In the genomic region with DNA sequence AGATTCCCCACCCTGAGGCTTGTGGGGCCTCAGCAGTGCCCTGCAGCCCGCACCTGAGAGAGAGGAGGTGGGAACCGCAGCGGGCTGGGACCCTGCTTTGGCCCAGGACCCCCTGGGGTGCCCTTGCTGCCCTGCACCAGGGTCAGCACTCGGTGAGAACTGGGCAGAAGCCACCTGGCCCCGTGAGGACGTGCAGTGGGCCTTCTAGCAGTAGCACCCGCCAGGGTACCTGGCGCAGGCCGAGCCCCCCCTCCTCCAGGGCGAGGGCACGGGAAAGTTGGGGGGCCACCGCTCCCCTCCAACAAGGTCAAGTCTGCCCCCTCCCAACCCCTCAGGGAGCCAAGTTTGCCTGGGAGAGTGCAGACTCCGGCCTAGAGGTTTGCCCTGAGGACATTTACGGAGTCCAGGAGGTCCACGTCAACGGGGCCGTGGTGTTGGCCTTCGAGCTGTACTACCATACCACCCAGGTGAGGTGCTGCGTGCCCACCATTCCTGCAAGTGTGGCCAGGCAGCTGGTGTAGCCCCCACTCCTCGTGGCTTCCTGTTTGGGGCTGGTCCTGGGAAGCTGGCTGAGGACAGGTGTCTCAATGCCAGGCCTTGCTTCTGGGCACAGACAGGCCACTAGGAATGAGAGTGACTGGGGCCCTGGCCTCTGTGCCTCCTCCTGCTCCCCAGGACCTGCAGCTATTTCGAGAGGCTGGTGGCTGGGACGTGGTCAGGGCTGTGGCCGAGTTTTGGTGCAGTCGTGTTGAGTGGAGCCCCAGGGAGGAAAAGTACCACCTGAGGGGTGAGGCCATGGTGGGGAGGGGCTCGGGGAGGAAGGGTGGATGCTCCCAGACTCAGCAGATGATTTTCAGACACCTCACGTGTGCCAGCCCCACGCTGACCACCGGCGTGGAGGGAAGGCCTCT, we compare ENCODE assay signal across 19 cellular contexts. TPM values are rescaled to one million over a fixed set of nuclear protein-coding genes. Genes with fewer than 3 reads are reported as not detected.
DNase-seq lines count a peak whose midpoint lies in the region; ATAC-seq and TF ChIP-seq lines count a peak whose summit lies in the region.
"Had no signal": no experiment of that assay in that cellular context is flagged by ENCODE, and none has a peak within 500 bp of the region (broad histone marks: within the 10 kb centered on the region; RNA-seq: fewer than 3 reads in every experiment).

No MANE protein-coding gene starts in this region.

- H3K4me1 ChIP-seq in left lung (peaks cover 4 to 24% of the 10 kb centered on the region in 2 donors), prostate gland (replicated peaks) (no peaks in the 10 kb centered on the region), uterus (peaks cover 0 to 6% of the 10 kb centered on the region in 2 donors)
- H3K4me1 ChIP-seq: BE2C had no signal

- H3K36me3 ChIP-seq in left lung (peaks cover 0 to 52% of the 10 kb centered on the region in 2 donors), prostate gland (no peaks in the 10 kb centered on the region), uterus (no peaks in the 10 kb centered on the region)
- H3K36me3 ChIP-seq: BE2C had no signal

- H3K9me3 Mint-ChIP-seq in CD14-positive monocyte: peaks cover 0 to 5% (median 3%) of the 10 kb centered on the region in 7 donors
- no peaks in the 10 kb centered on the region for H3K9me3 Mint-ChIP-seq in WTC11
- H3K9me3 Mint-ChIP-seq: T-helper 1 cell treated with Interleukin-12 subunit alpha and Interleukin-12 subunit beta and Interleukin-4 antibody, amounts not matched to agents 30 μg/mL and 1 μg/mL, for 36 hours had no signal

- POLR2A ChIA-PET in WTC11 (lab: Charles Lee): interaction anchor here (1.3 kb wide), 1 partner anchor 12 kb away, joined by 5 read pairs; no protein-coding TSS in a partner anchor

- peak; percentile 44 for DNase-seq in CD14-positive monocyte (ENCODE audit: low spot score)
- peak; percentile 9 for DNase-seq in WTC11 (ENCODE audit: low spot score)
- peak; percentile 29 to 71 for DNase-seq in left lung
- no peak for DNase-seq in prostate gland (ENCODE audit: low spot score)
- DNase-seq in uterus: no peak
- DNase-seq: BE2C; cortex of kidney; DMS153; MM.1S; NCI-H1930; NCI-H510A treated with DMSO at 0.1 percent for 48 hours; SHP77; stimulated activated CD4-positive, alpha-beta T cell treated with anti-CD3 and anti-CD28 coated beads, Interleukin-4, amount 100 ng/mL, for 24 hours had no signal

- no peak overlapping the region for H3K27ac Mint-ChIP-seq in CD14-positive monocyte
- H3K27ac Mint-ChIP-seq in WTC11: no peak overlapping the region

- H3K27ac ChIP-seq in left lung: no peak overlapping the region
- no peak overlapping the region for H3K27ac ChIP-seq in prostate gland
- H3K27ac ChIP-seq in uterus: no peak overlapping the region
- H3K27ac ChIP-seq: thoracic aorta had no signal

- peaks cover 7 to 10% of the 10 kb centered on the region in 2 donors for H3K36me3 Mint-ChIP-seq in CD14-positive monocyte
- peaks cover 17% of the 10 kb centered on the region; the same call in 1 of the 2 replicates for H3K36me3 Mint-ChIP-seq in WTC11

- H3K27me3 Mint-ChIP-seq in CD14-positive monocyte (ENCODE audit: low read depth in 3 of 3) (peaks cover 15 to 43% (median 20%) of the 10 kb centered on the region in 3 donors), WTC11 (ENCODE audit: low read depth) (peaks cover 9% of the 10 kb centered on the region)

- H3K9me3 ChIP-seq in left lung (no peaks in the 10 kb centered on the region), prostate gland (no peaks in the 10 kb centered on the region), uterus (no peaks in the 10 kb centered on the region)
- H3K9me3 ChIP-seq: BE2C, thoracic aorta had no signal

- no peak overlapping the region for H3K4me3 Mint-ChIP-seq in CD14-positive monocyte
- H3K4me3 Mint-ChIP-seq in WTC11: no peak overlapping the region
- H3K4me3 Mint-ChIP-seq: T-helper 1 cell treated with Interleukin-12 subunit alpha and Interleukin-12 subunit beta and Interleukin-4 antibody, amounts not matched to agents 30 μg/mL and 1 μg/mL, for 36 hours had no signal

- H3K4me3 ChIP-seq in left lung (no peak overlapping the region), prostate gland (no peak overlapping the region), uterus (no peak overlapping the region)
- H3K4me3 ChIP-seq: thoracic aorta had no signal

- TF ChIP-seq POLR2A in prostate gland (IDR thresholded peaks at IDR 0.05) (no peak), uterus (IDR thresholded peaks at IDR 0.05) (no peak)

- H3K4me1 Mint-ChIP-seq in CD14-positive monocyte (peaks cover 18% of the 10 kb centered on the region), WTC11 (peaks cover 30% of the 10 kb centered on the region)

- WGBS in prostate gland: 90% methylated on average over 23 of the region's 29 CpGs

- CTCF ChIA-PET in WTC11 (lab: Charles Lee): interaction anchor here (1.5 to 4.8 kb wide), 3 partner anchors 13 to 73 kb away, joined by 7 to 34 read pairs (median 24); no protein-coding TSS in a partner anchor

- peaks cover 0 to 24% of the 10 kb centered on the region in 2 donors for H3K27me3 ChIP-seq in left lung
- H3K27me3 ChIP-seq in prostate gland (replicated peaks; ENCODE audit: insufficient read depth): no peaks in the 10 kb centered on the region
- H3K27me3 ChIP-seq in uterus: no peaks in the 10 kb centered on the region

- ATAC-seq in WTC11 (no peak), left lung (no peak), GM18868 (IDR thresholded peaks at IDR 0.05; ENCODE audit: unreplicated experiment) (no peak)
- ATAC-seq: HCT116 had no signal

- TF ChIP-seq CTCF in CD14-positive monocyte (IDR thresholded peaks at IDR 0.05): no peak
- TF ChIP-seq CTCF in WTC11 (IDR thresholded peaks at IDR 0.05): no peak
- no peak for TF ChIP-seq CTCF in left lung (IDR thresholded peaks at IDR 0.05)
- TF ChIP-seq CTCF in prostate gland (IDR thresholded peaks at IDR 0.05): no peak
- TF ChIP-seq CTCF in uterus (IDR thresholded peaks at IDR 0.05): no peak

- intact Hi-C loops in CD14-positive monocyte (cut with micrococcal nuclease): no loop called here
- intact Hi-C loops in left lung (cut with DNase I): no loop called here
- intact Hi-C loops in prostate gland (cut with DNase I): no loop called here
- intact Hi-C loops in uterus (cut with DNase I; ENCODE audit: low total_unique reads): loop anchor here (5.0 kb wide), 1 partner anchor 75 kb away; a partner anchor contains a TSS

TF ChIP-seq in WTC11, 78 proteins besides CTCF, POLR2A, EP300 and RAD21:
- TF ChIP-seq TCF7 (CRISPR knock-in tag; IDR thresholded peaks at IDR 0.05; ENCODE audit: low read depth) (0 out of 2 replicates have a peak, but pooled peaks have one; percentile 20), SMAD3 (CRISPR knock-in tag; IDR thresholded peaks at IDR 0.05; ENCODE audit: borderline replicate concordance) (no peak)

RNA-seq across cellular contexts. Expression of a gene that starts 3.5 kb away (rescaled TPM):
- polyA plus RNA-seq in CD14-positive monocyte: 1 to 10 TPM; 1.6 to 2.1 TPM
- total RNA-seq in WTC11 (2021) (74.9 to 111 TPM (median 106 TPM) in 3 replicates), left lung (10 to 100 TPM; 47.7 to 75.3 TPM), prostate gland (10 to 100 TPM; 18.4 to 63.1 TPM), uterus (10 to 100 TPM in 3 of 4 donors, 1 to 10 TPM in 1; 7.9 to 29.1 (median 14.2) TPM)

RNA-seq across cellular contexts. Expression of a gene that starts 6.9 kb away (rescaled TPM):
- not detected for polyA plus RNA-seq in CD14-positive monocyte
- total RNA-seq in WTC11 (2021) (not detected in 3 replicates), left lung (not detected), prostate gland (not detected), uterus (not detected)
- total RNA-seq: epithelial cell of proximal tubule, thoracic aorta had no signal
- polyA plus RNA-seq: neural cell had no signal

RNA-seq across cellular contexts. Expression of a gene that starts 14.3 kb away (rescaled TPM):
- under 1 TPM; 0.10 to 0.24 TPM for polyA plus RNA-seq in CD14-positive monocyte
- total RNA-seq in WTC11 (2021) (0.09 to 0.14 TPM in 2 of 3 replicates, not detected in the other), left lung (1 to 10 TPM in 1 of 2 donors, under 1 TPM in 1; 0.26 to 1.5 TPM), prostate gland (1 to 10 TPM in 1 of 2 donors, under 1 TPM in 1; 0.18 to 2.7 TPM), uterus (under 1 TPM in 2 of 4 donors, not detected in 2; 0.30 to 0.51 TPM)
- total RNA-seq: epithelial cell of proximal tubule had no signal
- polyA plus RNA-seq: neural cell had no signal

RNA-seq across cellular contexts. Expression of a gene that starts 15.2 kb away (rescaled TPM):
- polyA plus RNA-seq in CD14-positive monocyte: 1,000 to 10,000 TPM in 1 of 2 donors, 100 to 1,000 TPM in 1; 625 to 1,147 TPM
- total RNA-seq in WTC11 (2021) (436 to 616 TPM (median 577 TPM) in 3 replicates), left lung (100 to 1,000 TPM; 398 to 886 TPM), prostate gland (100 to 1,000 TPM in 1 of 2 donors, 10 to 100 TPM in 1; 96.6 to 149 TPM), uterus (100 to 1,000 TPM in 3 of 4 donors, 10 to 100 TPM in 1; 27.8 to 926 (median 269) TPM)
- polyA plus RNA-seq: neural cell had no signal

RNA-seq across cellular contexts. Expression of a gene that starts 21.4 kb away (rescaled TPM):
- polyA plus RNA-seq in CD14-positive monocyte: 10 to 100 TPM; 26.0 to 36.3 TPM
- total RNA-seq in WTC11 (2021) (544 to 679 TPM (median 640 TPM) in 3 replicates), left lung (100 to 1,000 TPM in 1 of 2 donors, 10 to 100 TPM in 1; 98.7 to 149 TPM), prostate gland (100 to 1,000 TPM in 1 of 2 donors, 10 to 100 TPM in 1; 73.9 to 182 TPM), uterus (100 to 1,000 TPM in 2 of 4 donors, 10 to 100 TPM in 2; 13.4 to 672 (median 239) TPM)

Comparison
In these comparisons a context has a peak if more than half of its experiments do, and no peak if none do; other contexts are left out.
1. DNase-seq: peak in CD14-positive monocyte (single experiment), WTC11 (single experiment) and left lung (2 of 2); none in prostate gland (single experiment) and uterus (0 of 2).